Comparison of ENCODE assay signal across 25 cellular contexts in genomic region chr4:25303578-25303977, GRCh38.
"Had no signal": no experiment of that assay in that cellular context is flagged by ENCODE, and none has a peak within 500 bp of the region (broad histone marks: within the 10 kb centered on the region; RNA-seq: fewer than 3 reads in every experiment).

No MANE protein-coding gene starts in this region.

- H3K36me3 ChIP-seq: colonic mucosa, esophagus squamous epithelium, gastrocnemius medialis, heart right ventricle, left lung, lower lobe of right lung had no signal

- FAIRE-seq: endometrium, islet of Langerhans, keratinocyte had no signal

- H3K4me1 ChIP-seq: colonic mucosa, gastrocnemius medialis, left lung, lower lobe of right lung had no signal

- ATAC-seq: effector memory CD8-positive, alpha-beta T cell; esophagus mucosa; gastrocnemius medialis; heart right ventricle; left cardiac atrium; left lung; left ventricle myocardium superior; lower lobe of right lung; mucosa of descending colon had no signal

- H3K27ac ChIP-seq: colonic mucosa, epithelial cell of prostate, esophagus squamous epithelium, gastrocnemius medialis, heart right ventricle, left lung, lower lobe of right lung had no signal

- H3K27me3 ChIP-seq: colonic mucosa, gastrocnemius medialis, left lung had no signal

- DNase-seq: colonic mucosa; cortex of kidney; effector CD8-positive, alpha-beta T cell; effector memory CD8-positive, alpha-beta T cell; endodermal cell; erythroblast; esophagus squamous epithelium; foreskin fibroblast; foreskin melanocyte; gastrocnemius medialis; glutamatergic neuron; head of caudate nucleus; heart right ventricle; hippocampal formation; left cardiac atrium; left lung; left ventricle myocardium superior; lower lobe of right lung; mesenchymal stem cell; mucosa of descending colon had no signal

- H3K4me3 ChIP-seq: colonic mucosa, esophagus squamous epithelium, gastrocnemius medialis, heart right ventricle, left lung, lower lobe of right lung, mucosa of descending colon had no signal

- H3K9me3 ChIP-seq: colonic mucosa, esophagus squamous epithelium, gastrocnemius medialis, heart right ventricle, left lung, lower lobe of right lung, mucosa of descending colon had no signal
